8 cellular contexts compared by ENCODE assay signal in the genomic region with DNA sequence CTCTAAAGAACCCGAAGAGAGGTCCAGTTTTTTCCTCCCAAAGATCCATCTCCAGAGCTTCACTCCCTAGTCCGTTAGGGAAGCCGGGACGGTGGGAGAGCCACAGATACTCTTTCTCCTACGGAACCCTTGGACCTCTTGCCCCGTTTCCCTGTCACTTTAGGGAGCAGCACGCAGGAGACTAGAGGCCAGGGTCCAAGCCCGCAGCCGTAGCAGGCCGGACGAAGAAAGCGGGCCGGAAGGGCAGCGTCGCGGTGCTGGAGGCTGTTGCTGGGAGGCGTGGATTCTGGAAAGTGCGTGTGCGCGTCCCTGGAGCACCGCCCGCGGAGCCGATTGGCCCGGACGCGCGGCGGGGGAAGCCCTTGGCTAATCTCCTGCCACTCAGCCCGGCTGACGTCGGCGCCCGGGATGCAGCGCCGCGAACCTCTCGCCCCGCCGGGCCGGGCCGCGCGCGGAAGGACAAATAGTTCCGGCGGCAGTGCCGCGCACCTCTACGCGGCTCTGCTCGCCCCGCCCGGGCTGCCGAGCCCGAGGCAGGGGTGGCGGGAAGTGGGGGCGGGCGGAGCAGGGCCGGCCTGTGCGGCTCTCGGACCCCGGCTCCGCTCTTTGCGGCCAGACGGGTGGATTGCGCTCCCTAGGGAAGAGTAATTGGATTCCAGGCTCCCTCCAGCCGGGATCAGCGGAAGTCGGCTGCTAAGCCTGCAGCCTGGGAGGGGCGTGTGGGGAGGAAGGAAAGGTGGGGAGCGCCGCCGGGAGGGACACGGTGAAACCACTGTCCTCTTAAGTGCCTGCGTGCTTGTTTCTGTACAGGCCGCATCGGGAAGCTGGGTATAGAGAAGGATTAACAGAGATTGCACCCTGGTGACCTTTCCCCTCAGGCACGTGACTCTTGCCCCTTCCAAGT. TPM values are rescaled to one million over a fixed set of nuclear protein-coding genes. Genes with fewer than 3 reads are reported as not detected.
DNase-seq lines count a peak whose midpoint lies in the region; ATAC-seq and TF ChIP-seq lines count a peak whose summit lies in the region.

No MANE protein-coding gene starts in this region.

- WGBS in right lobe of liver (ENCODE audit: insufficient coverage, low coverage, low lambda C conversion rate, missing lambda C conversion rate) = under 1% methylated on average over 36 of the region's 79 CpGs

- intact Hi-C loops in right lobe of liver (cut with DNase I) = no loop called here

- H3K27ac ChIP-seq in right lobe of liver = peak overlapping the region; percentile 97 to 99 (median 98)

- DNase-seq in CD1c-positive myeloid dendritic cell (ENCODE audit: extremely low spot score) (peak; percentile 95), NCI-H526 treated with DMSO at 0.1 percent for 48 hours (lab: John Stamatoyannopoulos, UW) (peak; percentile 93), dermis microvascular lymphatic vessel endothelial cell (ENCODE audit: low read depth in 2 of 2) (peak; percentile 79 to 94), right lobe of liver (peak; percentile 96 to 97 (median 97))
- DNase-seq in activated CD4-positive, alpha-beta T cell treated with anti-CD3 and anti-CD28 coated beads, Interleukin-2, amount 50 U/mL, for 48 hours = peak; percentile 81 to 86
- peak; percentile 83 for DNase-seq in stimulated activated CD4-positive, alpha-beta T cell treated with anti-CD3 and anti-CD28 coated beads, Interleukin-4, amount 100 ng/mL, for 1 hour

- ATAC-seq in GM19372 (IDR thresholded peaks at IDR 0.05; ENCODE audit: low read depth, unreplicated experiment) (peak; percentile 85), HG03520 (IDR thresholded peaks at IDR 0.05; ENCODE audit: unreplicated experiment) (peak; percentile 81), right lobe of liver (peak; percentile 95 to 96 (median 96))

- H3K4me3 ChIP-seq in right lobe of liver = peak overlapping the region; percentile 66 to 80 (median 78)

- peaks cover 0 to 12% (median 4%) of the 10 kb centered on the region in 4 donors for H3K4me1 ChIP-seq in right lobe of liver

- H3K27me3 ChIP-seq in right lobe of liver = no peaks in the 10 kb centered on the region

- H3K9me3 ChIP-seq in right lobe of liver = no peaks in the 10 kb centered on the region

- no peaks in the 10 kb centered on the region for H3K36me3 ChIP-seq in right lobe of liver

- peak; percentile 91 for TF ChIP-seq POLR2A in right lobe of liver (IDR thresholded peaks at IDR 0.05)

- TF ChIP-seq CTCF in right lobe of liver (IDR thresholded peaks at IDR 0.05) = peak in 1 of 4 donors; percentile 10

RNA-seq across cellular contexts. Expression of a gene that starts 31.3 kb away (rescaled TPM):
- total RNA-seq in dermis microvascular lymphatic vessel endothelial cell (56.9 and 88.9 TPM in 2 replicates), right lobe of liver (10 to 100 TPM; 28.9 to 41.9 (median 35.3) TPM)

Comparison
In these comparisons a context has a peak if more than half of its experiments do, and no peak if none do; other contexts are left out.
1. Peak in every context shown above with its lines: DNase-seq, ATAC-seq, H3K4me3 ChIP-seq and H3K27ac ChIP-seq.